Comparison of ENCODE assay signal across 1 cellular context in genomic region chr1:190754769-190755168, GRCh38.
TF ChIP-seq lines count a peak whose summit lies in the region.

No MANE protein-coding gene starts in this region.

TF ChIP-seq in WTC11, 78 proteins besides CTCF, POLR2A, EP300 and RAD21 (continued from another document):
- TF ChIP-seq CDX4 (CRISPR knock-in tag; IDR thresholded peaks at IDR 0.05; ENCODE audit: borderline replicate concordance) (no peak), CREM (CRISPR knock-in tag; IDR thresholded peaks at IDR 0.05) (no peak), ZNF396 (CRISPR knock-in tag; IDR thresholded peaks at IDR 0.05; ENCODE audit: borderline replicate concordance) (no peak), RORB (CRISPR knock-in tag; IDR thresholded peaks at IDR 0.05) (no peak), FOXP1 (CRISPR knock-in tag; IDR thresholded peaks at IDR 0.05; ENCODE audit: borderline replicate concordance) (no peak), SP1 (CRISPR knock-in tag; conservative IDR thresholded peaks at IDR 0.05) (no peak), USF1 (CRISPR knock-in tag; IDR thresholded peaks at IDR 0.05) (no peak)
